22 cellular contexts compared by ENCODE assay signal in genomic region chr18:25234740-25235345, GRCh38.
A peak's percentile ranks its signal among the peaks of the same experiment; 100 is the strongest.
DNase-seq lines count a peak whose midpoint lies in the region; ATAC-seq, FAIRE-seq and TF ChIP-seq lines count a peak whose summit lies in the region.
"Had no signal": no experiment of that assay in that cellular context is flagged by ENCODE, and none has a peak within 500 bp of the region (broad histone marks: within the 10 kb centered on the region; RNA-seq: fewer than 3 reads in every experiment).

No MANE protein-coding gene starts in this region.

- TF ChIP-seq CTCF in IMR-90 (conservative IDR thresholded peaks at IDR 0.05; ENCODE audit: low read depth, low read length) = no peak
- no peak for TF ChIP-seq CTCF in WTC11 (IDR thresholded peaks at IDR 0.05)
- TF ChIP-seq CTCF in kidney (IDR thresholded peaks at IDR 0.05; ENCODE audit: borderline replicate concordance, extremely low read depth, insufficient read depth) = no peak

- H2BK120ac ChIP-seq in IMR-90 (ENCODE audit: low read depth, low read length) = no peak overlapping the region

- no peaks in the 10 kb centered on the region for H3K9me3 Mint-ChIP-seq in WTC11
- H3K9me3 Mint-ChIP-seq: activated CD8-positive, alpha-beta T cell treated with anti-CD3 and anti-CD28 coated beads for 36 hours; activated naive CD4-positive, alpha-beta T cell treated with anti-CD3 and anti-CD28 coated beads for 36 hours; H9; naive thymus-derived CD8-positive, alpha-beta T cell had no signal

- H4K8ac ChIP-seq in IMR-90 (ENCODE audit: low read depth in 2 of 2, low read length in 2 of 2) = no peak overlapping the region; a peak in 1 of 4 replicates

- POLR2A ChIA-PET in IMR-90 (lab: Charles Lee; ENCODE audit: unreplicated experiment) = no interaction called here
- POLR2A ChIA-PET in WTC11 (lab: Charles Lee) = no interaction called here

- DNase-seq in IMR-90 (no peak), WTC11 (ENCODE audit: low spot score) (no peak), kidney (no peak), small intestine (peak; percentile 18), epidermal melanocyte (ENCODE audit: insufficient read length, low spot score) (no peak)
- DNase-seq: activated CD4-positive, alpha-beta T cell treated with anti-CD3 and anti-CD28 coated beads for 1 hour; activated CD8-positive, alpha-beta T cell treated with anti-CD3 and anti-CD28 coated beads for 36 hours; activated naive CD4-positive, alpha-beta T cell treated with anti-CD3 and anti-CD28 coated beads for 36 hours; body of pancreas; H9; KG1; MM.1S; naive thymus-derived CD8-positive, alpha-beta T cell; NCI-H1930; nucleus accumbens; stimulated activated CD4-positive, alpha-beta T cell treated with anti-CD3 and anti-CD28 coated beads, Interleukin-4, amount 100 ng/mL, for 1 hour; T-helper 17 cell; tibial artery had no signal

- FAIRE-seq in kidney (lab: Jason Lieb, UNC) (peak; percentile 95), small intestine (lab: Jason Lieb, UNC) (peak; percentile 79)
- FAIRE-seq: GM12892 had no signal

- H4K5ac ChIP-seq in IMR-90 (ENCODE audit: low read depth, low read length) = no peak overlapping the region

- no peak overlapping the region for H3K18ac ChIP-seq in IMR-90 (ENCODE audit: low read depth, low read length)

- H3K27me3 Mint-ChIP-seq in WTC11 (ENCODE audit: low read depth) = no peaks in the 10 kb centered on the region

- H4K20me1 ChIP-seq in IMR-90 (ENCODE audit: insufficient read depth, low read length) = no peaks in the 10 kb centered on the region
- H4K20me1 ChIP-seq: BLaER1 treated with 17β-estradiol and CSF1 and Interleukin-3, amounts not matched to agents 10 nM and 100 nM had no signal

- TF ChIP-seq RAD21 in IMR-90 (IDR thresholded peaks at IDR 0.05; ENCODE audit: low read length) = no peak

- peaks cover 7 to 29% of the 10 kb centered on the region in 2 experiments; a peak in 3 of 4 replicates for H3K79me1 ChIP-seq in IMR-90 (ENCODE audit: low read depth in 1 of 2, low read length in 2 of 2)

- 0 out of 3 replicates have a peak overlapping the region, but pooled peaks have one; percentile 39 for H2BK15ac ChIP-seq in IMR-90 (ENCODE audit: low read depth, low read length)

- no peaks in the 10 kb centered on the region for H3K36me3 Mint-ChIP-seq in WTC11
- H3K36me3 Mint-ChIP-seq: naive thymus-derived CD8-positive, alpha-beta T cell had no signal

- H3K27ac ChIP-seq in IMR-90 (ENCODE audit: insufficient read depth, low read length) (no peak overlapping the region), kidney (ENCODE audit: low read depth in 2 of 2, low read length in 2 of 2) (no peak overlapping the region), small intestine (ENCODE audit: low read depth in 1 of 2, low read length in 1 of 2) (no peak overlapping the region)
- H3K27ac ChIP-seq: BLaER1 treated with 17β-estradiol and CSF1 and Interleukin-3, amounts not matched to agents 10 nM and 100 nM had no signal

- H3K4me3 Mint-ChIP-seq in WTC11 = no peak overlapping the region
- H3K4me3 Mint-ChIP-seq: activated CD8-positive, alpha-beta T cell treated with anti-CD3 and anti-CD28 coated beads for 36 hours; activated naive CD4-positive, alpha-beta T cell treated with anti-CD3 and anti-CD28 coated beads for 36 hours; H9; naive thymus-derived CD8-positive, alpha-beta T cell; T-helper 17 cell had no signal

- no peak overlapping the region for H2BK5ac ChIP-seq in IMR-90 (ENCODE audit: low read depth, low read length, poor library complexity, severe bottlenecking)

- in situ Hi-C loops in IMR-90 (cut with MboI; ENCODE audit: low sequenced_read_pairs) = no loop called here

- H3K56ac ChIP-seq in IMR-90 (ENCODE audit: extremely low read depth, insufficient read depth, low read length) = no peak overlapping the region

- H3K4me2 ChIP-seq in IMR-90 (ENCODE audit: low read depth, low read length) = no peak overlapping the region
- H3K4me2 ChIP-seq: BLaER1 treated with 17β-estradiol and CSF1 and Interleukin-3, amounts not matched to agents 10 nM and 100 nM had no signal

- no peak overlapping the region for H2AFZ ChIP-seq in IMR-90 (replicated peaks; ENCODE audit: low read length, poor library complexity)

- H3K23ac ChIP-seq in IMR-90 (ENCODE audit: low read depth, low read length) = no peak overlapping the region

- H2BK20ac ChIP-seq in IMR-90 (ENCODE audit: low read depth, low read length) = no peak overlapping the region

- intact Hi-C loops in IMR-90 (cut with micrococcal nuclease) = loop anchor here (5.0 kb wide), 2 partner anchors 52 to 117 kb away; partner anchors contain the start of gene ZNF521
- intact Hi-C loops in kidney (cut with DNase I) = no loop called here

- no peak overlapping the region for H4K91ac ChIP-seq in IMR-90 (ENCODE audit: insufficient read depth, low read depth, low read length)

- H3K27me3 ChIP-seq in IMR-90 (ENCODE audit: control insufficient read depth, insufficient read depth, low read length) = no peaks in the 10 kb centered on the region
- no peaks in the 10 kb centered on the region for H3K27me3 ChIP-seq in small intestine (ENCODE audit: control insufficient read depth in 2 of 2, insufficient read depth in 2 of 2, low read length in 2 of 2)
- H3K27me3 ChIP-seq: BLaER1 treated with 17β-estradiol and CSF1 and Interleukin-3, amounts not matched to agents 10 nM and 100 nM; body of pancreas; tibial artery had no signal

- no peak overlapping the region for H3K27ac Mint-ChIP-seq in WTC11
- H3K27ac Mint-ChIP-seq: activated CD8-positive, alpha-beta T cell treated with anti-CD3 and anti-CD28 coated beads for 36 hours; activated naive CD4-positive, alpha-beta T cell treated with anti-CD3 and anti-CD28 coated beads for 36 hours; H9; naive thymus-derived CD8-positive, alpha-beta T cell; T-helper 17 cell had no signal

- dilution Hi-C loops in IMR-90 (cut with HindIII; ENCODE audit: low sequenced_read_pairs, unreplicated experiment) = no loop called here

- H3K4me1 Mint-ChIP-seq in WTC11 = peaks cover 15% of the 10 kb centered on the region
- H3K4me1 Mint-ChIP-seq: naive thymus-derived CD8-positive, alpha-beta T cell; T-helper 17 cell had no signal

- TF ChIP-seq POLR2A in IMR-90 (IDR thresholded peaks at IDR 0.05; ENCODE audit: low read depth, low read length) (no peak), GM18505 (IDR thresholded peaks at IDR 0.05; ENCODE audit: borderline replicate concordance, extremely low read depth, insufficient read depth, insufficient read length) (no peak)

- CTCF ChIA-PET in IMR-90 (lab: Yijun Ruan, JAX) (no interaction called here), WTC11 (lab: Charles Lee) (interaction anchor here (0.6 kb wide), 1 partner anchor 175 kb away, joined by 3 read pairs; no protein-coding TSS in a partner anchor)

- no peak overlapping the region for H3K9ac ChIP-seq in IMR-90 (ENCODE audit: low read depth, low read length)
- no peak overlapping the region for H3K9ac ChIP-seq in kidney (ENCODE audit: low read length in 2 of 2)
- H3K9ac ChIP-seq: BLaER1 treated with 17β-estradiol and CSF1 and Interleukin-3, amounts not matched to agents 10 nM and 100 nM had no signal

- H3K36me3 ChIP-seq in IMR-90 (ENCODE audit: control insufficient read depth, insufficient read depth, low read length) = no peaks in the 10 kb centered on the region
- H3K36me3 ChIP-seq in kidney (ENCODE audit: control insufficient read depth in 1 of 2, insufficient read depth in 2 of 2, low read length in 2 of 2) = no peaks in the 10 kb centered on the region
- H3K36me3 ChIP-seq in small intestine (ENCODE audit: control insufficient read depth in 2 of 2, insufficient read depth in 2 of 2, low read length in 2 of 2) = no peaks in the 10 kb centered on the region
- H3K36me3 ChIP-seq: BLaER1 treated with 17β-estradiol and CSF1 and Interleukin-3, amounts not matched to agents 10 nM and 100 nM; tibial artery had no signal

- no peak overlapping the region; the same call in 1 of the 2 replicates for H3K14ac ChIP-seq in IMR-90 (replicated peaks; ENCODE audit: low read depth, low read length)

- no TSS peak for BruUV-seq in IMR-90 (replicated peaks; lab: Mats Ljungman, UMichigan)

- no peaks in the 10 kb centered on the region for H3K9me3 ChIP-seq in IMR-90 (ENCODE audit: control insufficient read depth, insufficient read depth, low read length)
- no peaks in the 10 kb centered on the region for H3K9me3 ChIP-seq in kidney (ENCODE audit: control insufficient read depth in 1 of 2, low read length in 2 of 2)
- no peaks in the 10 kb centered on the region for H3K9me3 ChIP-seq in small intestine (ENCODE audit: control insufficient read depth, low read depth)
- H3K9me3 ChIP-seq: BLaER1 treated with 17β-estradiol and CSF1 and Interleukin-3, amounts not matched to agents 10 nM and 100 nM; body of pancreas; tibial artery had no signal

- H3K4ac ChIP-seq in IMR-90 (ENCODE audit: low read depth, low read length) = no peak overlapping the region

- 60% methylated on average over 1 of the region's 3 CpGs; no CpG with 5 or more reads in 1 of the 2 experiments for WGBS in IMR-90 (ENCODE audit: extremely low coverage in 2 of 2, insufficient read length in 1 of 2), 2 experiments
- WGBS in small intestine, 3 donors = 51 to 73% (median 54%) methylated on average over 3 of the region's 3 CpGs

- H3K4me3 ChIP-seq in IMR-90 (ENCODE audit: insufficient read depth, low read depth, low read length) (no peak overlapping the region), kidney (ENCODE audit: low read length in 2 of 2) (peak overlapping the region in 1 of 2 donors; percentile 37), small intestine (ENCODE audit: low read depth in 1 of 2, low read length in 2 of 2) (no peak overlapping the region)
- H3K4me3 ChIP-seq: BLaER1 treated with 17β-estradiol and CSF1 and Interleukin-3, amounts not matched to agents 10 nM and 100 nM; body of pancreas had no signal

- H2AK9ac ChIP-seq in IMR-90 (replicated peaks; ENCODE audit: low read depth, low read length, poor library complexity) = no peak overlapping the region

- peak overlapping the region; percentile 24; the same call in 1 of the 2 replicates for H2AK5ac ChIP-seq in IMR-90 (ENCODE audit: low read depth, low read length)

- ATAC-seq in IMR-90 (ENCODE audit: low read depth) = no peak
- no peak for ATAC-seq in WTC11
- no peak for ATAC-seq in GM18505 (IDR thresholded peaks at IDR 0.05; ENCODE audit: unreplicated experiment)
- no peak for ATAC-seq in HG03469 (IDR thresholded peaks at IDR 0.05; ENCODE audit: unreplicated experiment)
- ATAC-seq: activated CD8-positive, alpha-beta T cell treated with anti-CD3 and anti-CD28 coated beads for 36 hours; body of pancreas; naive thymus-derived CD8-positive, alpha-beta T cell; T-helper 17 cell had no signal

- H3K4me1 ChIP-seq in IMR-90 (ENCODE audit: control insufficient read depth, insufficient read depth, low read length) (peaks cover 17% of the 10 kb centered on the region), kidney (ENCODE audit: control insufficient read depth in 1 of 2, insufficient read depth in 1 of 2, low read depth in 1 of 2, low read length in 2 of 2) (peaks cover 0 to 8% of the 10 kb centered on the region in 2 donors), small intestine (ENCODE audit: control insufficient read depth in 2 of 2, insufficient read depth in 1 of 2, low read depth in 1 of 2, low read length in 1 of 2) (no peaks in the 10 kb centered on the region)

- peaks cover 9% of the 10 kb centered on the region for H3K9me1 ChIP-seq in IMR-90 (ENCODE audit: insufficient read depth, low read length)

TF ChIP-seq in IMR-90, 13 proteins besides CTCF, POLR2A, EP300 and RAD21 (continues in another document):
- TF ChIP-seq BHLHE40 (IDR thresholded peaks at IDR 0.05; ENCODE audit: low read depth, low read length) = no peak

TF ChIP-seq in WTC11, 78 proteins besides CTCF, POLR2A, EP300 and RAD21 (continues in another document):
- TF ChIP-seq ETV6 (CRISPR knock-in tag; IDR thresholded peaks at IDR 0.05) = no peak
